Comparison of ENCODE assay signal across 21 cellular contexts in the genomic region with DNA sequence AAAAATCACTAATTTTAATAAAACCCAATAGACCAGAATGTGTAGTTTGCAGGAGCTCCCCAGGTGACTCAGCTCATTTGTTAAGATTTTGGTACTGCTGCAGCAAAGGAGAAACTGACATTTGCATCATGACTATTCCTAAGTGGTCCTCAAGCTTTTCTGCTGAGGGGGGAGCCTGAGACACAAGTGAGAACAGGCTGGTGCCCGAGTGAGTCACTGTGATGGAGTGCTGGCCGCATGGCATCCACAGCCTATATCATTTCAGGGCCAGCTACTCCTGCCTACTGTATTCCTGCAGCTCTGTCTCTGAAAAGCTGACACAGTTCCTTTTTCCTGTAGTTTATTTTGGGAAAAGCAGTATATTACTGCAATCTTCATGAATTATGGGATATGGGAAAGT.
"Had no signal": no experiment of that assay in that cellular context is flagged by ENCODE, and none has a peak within 500 bp of the region (broad histone marks: within the 10 kb centered on the region; RNA-seq: fewer than 3 reads in every experiment).

No MANE protein-coding gene starts in this region.

- DNase-seq: activated CD4-positive, alpha-beta memory T cell treated with anti-CD3 and anti-CD28 coated beads, Interleukin-2, amount 10 ng/mL, durations not matched to agents 7 days and 5 days; activated CD4-positive, alpha-beta T cell treated with anti-CD3 and anti-CD28 coated beads for 1 hour; activated CD4-positive, alpha-beta T cell treated with anti-CD3 and anti-CD28 coated beads for 4 hours; activated CD4-positive, alpha-beta T cell treated with anti-CD3 and anti-CD28 coated beads, Interleukin-2, amount 10 ng/mL, durations not matched to agents 7 days and 5 days; activated CD4-positive, alpha-beta T cell treated with anti-CD3 and anti-CD28 coated beads, Interleukin-2, amount 50 U/mL, for 4 hours; activated CD8-positive, alpha-beta memory T cell treated with anti-CD3 and anti-CD28 coated beads, Interleukin-2, amount 50 U/mL, for 48 hours; activated gamma-delta T cell; activated naive CD4-positive, alpha-beta T cell; activated naive CD4-positive, alpha-beta T cell treated with anti-CD3 and anti-CD28 coated beads, Interleukin-2, amount 50 U/mL, for 16 hours; activated T-cell treated with anti-CD3 and anti-CD28 coated beads for 4 hours; activated T-cell treated with anti-CD3 and anti-CD28 coated beads, Interleukin-2, amount 50 U/mL, for 24 hours; activated T-cell treated with anti-CD3 and anti-CD28 coated beads, Interleukin-2, amount 50 U/mL, for 72 hours; amniotic stem cell; body of pancreas; effector CD8-positive, alpha-beta T cell; foreskin fibroblast; T-helper 2 cell had no signal

- H3K9me3 ChIP-seq: body of pancreas had no signal

- H3K27ac Mint-ChIP-seq: activated CD4-positive, alpha-beta memory T cell treated with anti-CD3 and anti-CD28 coated beads, Interleukin-2, amount 10 ng/mL, durations not matched to agents 7 days and 5 days; activated CD4-positive, alpha-beta T cell treated with anti-CD3 and anti-CD28 coated beads, Interleukin-2, amount 10 ng/mL, durations not matched to agents 7 days and 5 days; activated naive CD8-positive, alpha-beta T cell; activated T-cell treated with anti-CD3 and anti-CD28 coated beads, Interleukin-2, amount 50 U/mL, for 24 hours; activated T-cell treated with anti-CD3 and anti-CD28 coated beads, Interleukin-2, amount 50 U/mL, for 72 hours; WTC11 had no signal

- H3K9me3 Mint-ChIP-seq: activated CD4-positive, alpha-beta memory T cell treated with anti-CD3 and anti-CD28 coated beads, Interleukin-2, amount 10 ng/mL, durations not matched to agents 7 days and 5 days; activated CD4-positive, alpha-beta T cell treated with anti-CD3 and anti-CD28 coated beads, Interleukin-2, amount 10 ng/mL, durations not matched to agents 7 days and 5 days; activated T-cell treated with anti-CD3 and anti-CD28 coated beads, Interleukin-2, amount 50 U/mL, for 24 hours; activated T-cell treated with anti-CD3 and anti-CD28 coated beads, Interleukin-2, amount 50 U/mL, for 72 hours; WTC11 had no signal

- H3K27ac ChIP-seq: body of pancreas, epithelial cell of prostate, VCaP had no signal

- H3K27me3 ChIP-seq: body of pancreas had no signal

- H3K4me1 ChIP-seq: body of pancreas had no signal

- H3K4me1 Mint-ChIP-seq: activated CD4-positive, alpha-beta T cell treated with anti-CD3 and anti-CD28 coated beads, Interleukin-2, amount 10 ng/mL, durations not matched to agents 7 days and 5 days; WTC11 had no signal

- H3K36me3 Mint-ChIP-seq: activated naive CD8-positive, alpha-beta T cell; WTC11 had no signal

- H3K4me3 ChIP-seq: body of pancreas had no signal

- H3K4me3 Mint-ChIP-seq: activated CD4-positive, alpha-beta memory T cell treated with anti-CD3 and anti-CD28 coated beads, Interleukin-2, amount 10 ng/mL, durations not matched to agents 7 days and 5 days; activated CD4-positive, alpha-beta T cell treated with anti-CD3 and anti-CD28 coated beads, Interleukin-2, amount 10 ng/mL, durations not matched to agents 7 days and 5 days; activated naive CD8-positive, alpha-beta T cell; activated T-cell treated with anti-CD3 and anti-CD28 coated beads, Interleukin-2, amount 50 U/mL, for 24 hours; activated T-cell treated with anti-CD3 and anti-CD28 coated beads, Interleukin-2, amount 50 U/mL, for 72 hours; WTC11 had no signal
